ENCODE assay signal across 10 cellular contexts in genomic region chr1:11807087-11807486, GRCh38. TPM values are rescaled to one million over a fixed set of nuclear protein-coding genes. Genes with fewer than 3 reads are reported as not detected.
A peak's percentile ranks its signal among the peaks of the same experiment; 100 is the strongest.
DNase-seq lines count a peak whose midpoint lies in the region; ATAC-seq and TF ChIP-seq lines count a peak whose summit lies in the region.
"Had no signal": no experiment of that assay in that cellular context is flagged by ENCODE, and none has a peak within 500 bp of the region (broad histone marks: within the 10 kb centered on the region; RNA-seq: fewer than 3 reads in every experiment).

No MANE protein-coding gene starts in this region.

- no peak for TF ChIP-seq CTCF in BJ (IDR thresholded peaks at IDR 0.05; ENCODE audit: insufficient read depth, low read depth, low read length)
- TF ChIP-seq CTCF in neural progenitor cell (IDR thresholded peaks at IDR 0.05) = no peak

- POLR2A ChIA-PET in BJ (lab: Charles Lee) = interaction anchor here (0.7 kb wide), 1 partner anchor 15 kb away, joined by 12 read pairs; no protein-coding TSS in a partner anchor

- H3K4me3 ChIP-seq in BJ (ENCODE audit: low read depth, low read length) (peak overlapping the region; percentile 75), MG63 (peak overlapping the region; percentile 83), neural progenitor cell (peak overlapping the region; percentile 78)
- no peak overlapping the region for H3K4me3 ChIP-seq in effector memory CD4-positive, alpha-beta T cell (ENCODE audit: insufficient read depth, low read depth, low read length, poor library complexity, severe bottlenecking)

- no peaks in the 10 kb centered on the region for H3K9me3 Mint-ChIP-seq in neural progenitor cell

- H3K9ac ChIP-seq in neural progenitor cell = no peak overlapping the region

- DNase-seq in BJ (ENCODE audit: low read depth) (no peak), MG63 (no peak), neural progenitor cell (ENCODE audit: low spot score) (no peak), NAMALWA (ENCODE audit: low spot score) (no peak), ureter (ENCODE audit: low spot score) (no peak), OCI-M1 (lab: John Stamatoyannopoulos, UW) (no peak)
- no peak for DNase-seq in effector memory CD4-positive, alpha-beta T cell
- DNase-seq: effector CD8-positive, alpha-beta T cell; NCI-H2171 treated with DMSO at 0.1 percent for 48 hours had no signal

- H4K20me1 ChIP-seq in neural progenitor cell (ENCODE audit: low read depth) = peaks cover 44% of the 10 kb centered on the region

- no peaks in the 10 kb centered on the region for H3K27me3 Mint-ChIP-seq in neural progenitor cell (ENCODE audit: insufficient read depth, low read depth)

- no peaks in the 10 kb centered on the region for H3K9me3 ChIP-seq in MG63
- H3K9me3 ChIP-seq in effector memory CD4-positive, alpha-beta T cell (ENCODE audit: control insufficient read depth, low read length) = no peaks in the 10 kb centered on the region
- no peaks in the 10 kb centered on the region for H3K9me3 ChIP-seq in neural progenitor cell (ENCODE audit: low read depth)

- H3K27me3 ChIP-seq in BJ (ENCODE audit: control insufficient read depth, insufficient read depth, low read length) = no peaks in the 10 kb centered on the region
- H3K27me3 ChIP-seq in MG63 = no peaks in the 10 kb centered on the region
- no peaks in the 10 kb centered on the region for H3K27me3 ChIP-seq in effector memory CD4-positive, alpha-beta T cell (replicated peaks; ENCODE audit: control insufficient read depth, insufficient read depth, low read length, poor library complexity, severe bottlenecking)
- no peaks in the 10 kb centered on the region for H3K27me3 ChIP-seq in neural progenitor cell

- peak overlapping the region; percentile 96 for H3K4me3 Mint-ChIP-seq in neural progenitor cell

- no peak overlapping the region for H2AFZ ChIP-seq in neural progenitor cell (replicated peaks)

- peak overlapping the region; percentile 98 for H3K4me2 ChIP-seq in neural progenitor cell

- CTCF ChIA-PET in BJ (lab: Yijun Ruan, JAX) = interaction anchor here (1.1 to 1.5 kb wide), 3 partner anchors 22 to 164 kb away, joined by 3 to 5 read pairs (median 3); no protein-coding TSS in a partner anchor

- peaks cover 53% of the 10 kb centered on the region for H3K4me1 Mint-ChIP-seq in neural progenitor cell

- peak overlapping the region; percentile 85 for H3K27ac ChIP-seq in effector memory CD4-positive, alpha-beta T cell (ENCODE audit: insufficient read depth, low read length, poor library complexity, severe bottlenecking)
- H3K27ac ChIP-seq in neural progenitor cell = no peak overlapping the region

- peaks cover 38% of the 10 kb centered on the region for H3F3A ChIP-seq in neural progenitor cell (ENCODE audit: low read depth)

- H3K27ac Mint-ChIP-seq in neural progenitor cell = no peak overlapping the region

- peaks cover 8% of the 10 kb centered on the region for H3K36me3 Mint-ChIP-seq in neural progenitor cell

- no peak for ATAC-seq in GM21576 (IDR thresholded peaks at IDR 0.05; ENCODE audit: unreplicated experiment)

- H3K36me3 ChIP-seq in BJ (ENCODE audit: control insufficient read depth, insufficient read depth, low read length) (peaks cover 2% of the 10 kb centered on the region), MG63 (peaks cover 24% of the 10 kb centered on the region), neural progenitor cell (peaks cover 5% of the 10 kb centered on the region)
- H3K36me3 ChIP-seq in effector memory CD4-positive, alpha-beta T cell (ENCODE audit: control insufficient read depth, insufficient read depth, low read length) = peaks cover 5% of the 10 kb centered on the region

- peaks cover 59% of the 10 kb centered on the region for H3K79me2 ChIP-seq in neural progenitor cell (ENCODE audit: low read depth)

- H3K4me1 ChIP-seq in effector memory CD4-positive, alpha-beta T cell (ENCODE audit: control insufficient read depth, insufficient read depth, low read length, poor library complexity, severe bottlenecking) = peaks cover 32% of the 10 kb centered on the region
- peaks cover 39% of the 10 kb centered on the region for H3K4me1 ChIP-seq in neural progenitor cell

RNA-seq across cellular contexts. Expression of gene CLCN6, which starts 1.1 kb away (rescaled TPM):
- 5.4 and 6.1 TPM in 2 replicates for polyA plus RNA-seq in BJ (2011; rRNA removed)
- polyA minus RNA-seq in BJ (2011; rRNA and poly(A)+ RNA removed) = 5.8 and 6.2 TPM in 2 replicates
- total RNA-seq in MG63 (2014; rRNA removed; shearing (Covaris generic); ENCODE audit: low replicate concordance) = 1.5 and 6.1 TPM in 2 replicates
- total RNA-seq in neural progenitor cell (ENCODE audit: low replicate concordance) = 10.3 and 15.6 TPM in 2 replicates
- total RNA-seq in ureter = 25.9 TPM

RNA-seq across cellular contexts. Expression of gene MTHFR, which starts 1.3 kb away (rescaled TPM):
- polyA plus RNA-seq in BJ (2011; rRNA removed) = 7.5 and 8.4 TPM in 2 replicates
- 15.2 and 20.0 TPM in 2 replicates for polyA minus RNA-seq in BJ (2011; rRNA and poly(A)+ RNA removed)
- 3.8 and 7.8 TPM in 2 replicates for total RNA-seq in MG63 (2014; rRNA removed; shearing (Covaris generic); ENCODE audit: low replicate concordance)
- 7.0 and 14.3 TPM in 2 replicates for total RNA-seq in neural progenitor cell (ENCODE audit: low replicate concordance)
- total RNA-seq in ureter = 55.4 TPM

RNA-seq across cellular contexts. Expression of gene NPPA, which starts 40.5 kb away (rescaled TPM):
- polyA plus RNA-seq in BJ (2011; rRNA removed) = not detected in 2 replicates
- polyA minus RNA-seq in BJ (2011; rRNA and poly(A)+ RNA removed) = not detected in 2 replicates
- not detected in 2 replicates for total RNA-seq in MG63 (2014; rRNA removed; shearing (Covaris generic); ENCODE audit: low replicate concordance)
- total RNA-seq in neural progenitor cell (ENCODE audit: low replicate concordance) = not detected in 2 replicates
- not detected for total RNA-seq in ureter

RNA-seq across cellular contexts. Expression of gene C1orf167, which starts 45.1 kb away (rescaled TPM):
- polyA plus RNA-seq in BJ (2011; rRNA removed) = 0.48 and 0.54 TPM in 2 replicates
- polyA minus RNA-seq in BJ (2011; rRNA and poly(A)+ RNA removed) = not detected in 2 replicates
- not detected in 2 replicates for total RNA-seq in MG63 (2014; rRNA removed; shearing (Covaris generic); ENCODE audit: low replicate concordance)
- total RNA-seq in neural progenitor cell (ENCODE audit: low replicate concordance) = 0.22 TPM in 1 of 2 replicates, not detected in the other
- total RNA-seq in ureter = 0.68 TPM

RNA-seq across cellular contexts. Expression of gene NPPB, which starts 51.7 kb away (rescaled TPM):
- polyA plus RNA-seq in BJ (2011; rRNA removed) = 0.12 and 0.38 TPM in 2 replicates
- polyA minus RNA-seq in BJ (2011; rRNA and poly(A)+ RNA removed) = not detected in 2 replicates
- total RNA-seq in MG63 (2014; rRNA removed; shearing (Covaris generic); ENCODE audit: low replicate concordance) = not detected in 2 replicates
- not detected in 2 replicates for total RNA-seq in neural progenitor cell (ENCODE audit: low replicate concordance)
- not detected for total RNA-seq in ureter
